Comparison of ENCODE assay signal across 8 cellular contexts in genomic region chr7:155643804-155644177, GRCh38. TPM values are rescaled to one million over a fixed set of nuclear protein-coding genes. Genes with fewer than 3 reads are reported as not detected.
DNase-seq lines count a peak whose midpoint lies in the region; ATAC-seq and TF ChIP-seq lines count a peak whose summit lies in the region.

No MANE protein-coding gene starts in this region.

- no peak for TF ChIP-seq CTCF in CD14-positive monocyte (IDR thresholded peaks at IDR 0.05)

- H3K27me3 ChIP-seq in iPS-20b (ENCODE audit: insufficient read depth, low read length), result no peaks in the 10 kb centered on the region

- H3K4me3 ChIP-seq in iPS-20b (ENCODE audit: low read length), result peak overlapping the region; percentile 76

- peaks cover 34% of the 10 kb centered on the region for H3K9me3 ChIP-seq in iPS-20b (ENCODE audit: insufficient read depth, low read depth, low read length)

- peaks cover 49% of the 10 kb centered on the region for H3K36me3 ChIP-seq in iPS-20b (ENCODE audit: insufficient read depth, low read depth, low read length)

- H3K9ac ChIP-seq in iPS-20b (ENCODE audit: low read depth, low read length), result peak overlapping the region; percentile 96

- H3K27me3 Mint-ChIP-seq in CD14-positive monocyte (ENCODE audit: low read depth in 3 of 3), result no peaks in the 10 kb centered on the region
- no peaks in the 10 kb centered on the region for H3K27me3 Mint-ChIP-seq in activated T-helper 1 cell treated with anti-CD3 and anti-CD28 coated beads, Interleukin-12 subunit alpha, Interleukin-12 subunit beta, Interleukin-2, Interleukin-4 antibody, amounts not matched to agents 30 ng/mL and 10 ng/mL and 1 ng/mL, durations not matched to agents 14 hours and 24 hours and 36 hours (ENCODE audit: insufficient read depth)

- H3K4me3 Mint-ChIP-seq in CD14-positive monocyte, result peak overlapping the region; percentile 98 to 99
- H3K4me3 Mint-ChIP-seq in activated T-helper 1 cell treated with anti-CD3 and anti-CD28 coated beads, Interleukin-12 subunit alpha, Interleukin-12 subunit beta, Interleukin-2, Interleukin-4 antibody, amounts not matched to agents 30 ng/mL and 10 ng/mL and 1 ng/mL, durations not matched to agents 14 hours and 24 hours and 36 hours, result peak overlapping the region; percentile 99

- peaks cover 44 to 50% of the 10 kb centered on the region in 2 donors for H3K36me3 Mint-ChIP-seq in CD14-positive monocyte
- H3K36me3 Mint-ChIP-seq in activated T-helper 1 cell treated with anti-CD3 and anti-CD28 coated beads, Interleukin-12 subunit alpha, Interleukin-12 subunit beta, Interleukin-2, Interleukin-4 antibody, amounts not matched to agents 30 ng/mL and 10 ng/mL and 1 ng/mL, durations not matched to agents 14 hours and 24 hours and 36 hours (ENCODE audit: low read depth), result peaks cover 61% of the 10 kb centered on the region

- intact Hi-C loops in CD14-positive monocyte (cut with micrococcal nuclease), result loop anchor here (5.0 to 10.0 kb wide), 2 partner anchors 49 to 51 kb away; no protein-coding TSS in a partner anchor
- intact Hi-C loops in activated T-helper 1 cell treated with anti-CD3 and anti-CD28 coated beads, Interleukin-12 subunit alpha, Interleukin-12 subunit beta, Interleukin-2, Interleukin-4 antibody, amounts not matched to agents 30 ng/mL and 10 ng/mL and 1 ng/mL, durations not matched to agents 14 hours and 24 hours and 36 hours (cut with micrococcal nuclease), result loop anchor here (1.0 to 10.0 kb wide), 12 partner anchors 17 to 1851 kb away; partner anchors contain the start of genes LMBR1, PAXIP1 and UBE3C

- ATAC-seq in HG02610 (IDR thresholded peaks at IDR 0.05; ENCODE audit: unreplicated experiment), result peak; percentile 2
- ATAC-seq in HG03432 (IDR thresholded peaks at IDR 0.05; ENCODE audit: unreplicated experiment), result no peak

- DNase-seq in CD14-positive monocyte (ENCODE audit: low spot score) (no peak), substantia nigra (lab: John Stamatoyannopoulos, UW) (peak in 3 of 49 donors; percentile 29 to 67 (median 54)), NCI-H510A treated with DMSO at 0.1 percent for 48 hours (lab: John Stamatoyannopoulos, UW) (no peak), NCI-H446 (lab: John Stamatoyannopoulos, UW) (no peak)
- no peak for DNase-seq in activated T-helper 1 cell treated with anti-CD3 and anti-CD28 coated beads, Interleukin-12 subunit alpha, Interleukin-12 subunit beta, Interleukin-2, Interleukin-4 antibody, amounts not matched to agents 30 ng/mL and 10 ng/mL and 1 ng/mL, durations not matched to agents 14 hours and 24 hours and 36 hours (ENCODE audit: low spot score)

- peaks cover 7 to 28% (median 17%) of the 10 kb centered on the region in 7 donors for H3K9me3 Mint-ChIP-seq in CD14-positive monocyte
- H3K9me3 Mint-ChIP-seq in activated T-helper 1 cell treated with anti-CD3 and anti-CD28 coated beads, Interleukin-12 subunit alpha, Interleukin-12 subunit beta, Interleukin-2, Interleukin-4 antibody, amounts not matched to agents 30 ng/mL and 10 ng/mL and 1 ng/mL, durations not matched to agents 14 hours and 24 hours and 36 hours, result peaks cover 9% of the 10 kb centered on the region

- H3K4me1 ChIP-seq in iPS-20b (ENCODE audit: insufficient read depth, low read length), result peaks cover 9% of the 10 kb centered on the region; the same call in 1 of the 2 replicates

- H3K27ac ChIP-seq in iPS-20b (ENCODE audit: low read length) (peak overlapping the region; percentile 75), substantia nigra (ENCODE audit: low read depth, low read length, poor library complexity, severe bottlenecking) (peak overlapping the region; percentile 91)

- peak overlapping the region in 6 of 7 donors; percentile 90 to 97 (median 93) for H3K27ac Mint-ChIP-seq in CD14-positive monocyte
- peak overlapping the region; percentile 99 for H3K27ac Mint-ChIP-seq in activated T-helper 1 cell treated with anti-CD3 and anti-CD28 coated beads, Interleukin-12 subunit alpha, Interleukin-12 subunit beta, Interleukin-2, Interleukin-4 antibody, amounts not matched to agents 30 ng/mL and 10 ng/mL and 1 ng/mL, durations not matched to agents 14 hours and 24 hours and 36 hours

- peaks cover 26% of the 10 kb centered on the region for H3K4me1 Mint-ChIP-seq in CD14-positive monocyte
- H3K4me1 Mint-ChIP-seq in activated T-helper 1 cell treated with anti-CD3 and anti-CD28 coated beads, Interleukin-12 subunit alpha, Interleukin-12 subunit beta, Interleukin-2, Interleukin-4 antibody, amounts not matched to agents 30 ng/mL and 10 ng/mL and 1 ng/mL, durations not matched to agents 14 hours and 24 hours and 36 hours (ENCODE audit: low read depth), result peaks cover 35% of the 10 kb centered on the region

RNA-seq across cellular contexts. Expression of gene RBM33, which starts 0.7 kb away (rescaled TPM):
- polyA plus RNA-seq in CD14-positive monocyte, result 10 to 100 TPM; 15.0 to 22.2 TPM
- total RNA-seq in activated T-helper 1 cell treated with anti-CD3 and anti-CD28 coated beads, Interleukin-12 subunit alpha, Interleukin-12 subunit beta, Interleukin-2, Interleukin-4 antibody, amounts not matched to agents 30 ng/mL and 10 ng/mL and 1 ng/mL, durations not matched to agents 14 hours and 24 hours and 36 hours, result 75.2 and 78.9 TPM in 2 replicates
